9 cellular contexts compared by ENCODE assay signal in genomic region chr2:170155022-170155722, GRCh38. TPM values are rescaled to one million over a fixed set of nuclear protein-coding genes. Genes with fewer than 3 reads are reported as not detected.
A peak's percentile ranks its signal among the peaks of the same experiment; 100 is the strongest.
DNase-seq lines count a peak whose midpoint lies in the region; ATAC-seq and TF ChIP-seq lines count a peak whose summit lies in the region.
"Had no signal": no experiment of that assay in that cellular context is flagged by ENCODE, and none has a peak within 500 bp of the region (broad histone marks: within the 10 kb centered on the region; RNA-seq: fewer than 3 reads in every experiment).

No MANE protein-coding gene starts in this region.

- no peak overlapping the region for H4K5ac ChIP-seq in IMR-90 (ENCODE audit: low read depth, low read length)

- 0 out of 2 replicates have a peak, but pooled peaks cover 2% of the 10 kb centered on the region for H3K9me1 ChIP-seq in IMR-90 (ENCODE audit: insufficient read depth, low read length)

- H3K79me1 ChIP-seq in IMR-90 (ENCODE audit: low read depth in 1 of 2, low read length in 2 of 2) = no peaks in the 10 kb centered on the region

- no peaks in the 10 kb centered on the region for H4K20me1 ChIP-seq in IMR-90 (ENCODE audit: insufficient read depth, low read length)

- H3K4me2 ChIP-seq in IMR-90 (ENCODE audit: low read depth, low read length) = no peak overlapping the region

- H3K4ac ChIP-seq in IMR-90 (ENCODE audit: low read depth, low read length) = no peak overlapping the region

- no TSS peak for BruUV-seq in IMR-90 (replicated peaks; lab: Mats Ljungman, UMichigan)

- H3K9me3 ChIP-seq in right atrium auricular region (no peaks in the 10 kb centered on the region), IMR-90 (ENCODE audit: control insufficient read depth, insufficient read depth, low read length) (no peaks in the 10 kb centered on the region), thoracic aorta (no peaks in the 10 kb centered on the region), right lobe of liver (no peaks in the 10 kb centered on the region)
- H3K9me3 ChIP-seq: SJSA1 had no signal

- intact Hi-C loops in Right ventricle myocardium superior (cut with DNase I) = no loop called here
- intact Hi-C loops in IMR-90 (cut with micrococcal nuclease) = no loop called here
- intact Hi-C loops in right lobe of liver (cut with DNase I) = no loop called here

- no peak for TF ChIP-seq RAD21 in IMR-90 (IDR thresholded peaks at IDR 0.05; ENCODE audit: low read length)

- TF ChIP-seq POLR2A in IMR-90 (IDR thresholded peaks at IDR 0.05; ENCODE audit: low read depth, low read length) = no peak
- TF ChIP-seq POLR2A in right lobe of liver (IDR thresholded peaks at IDR 0.05) = no peak

- H4K8ac ChIP-seq in IMR-90 (ENCODE audit: low read depth in 2 of 2, low read length in 2 of 2) = peak overlapping the region; percentile 33 to 53; a peak in 1 of 4 replicates

- CTCF ChIA-PET in IMR-90 (lab: Yijun Ruan, JAX) = interaction anchor here (0.6 to 1.3 kb wide), 6 partner anchors 10 to 197 kb away, joined by 3 to 8 read pairs (median 4); no protein-coding TSS in a partner anchor

- no peak overlapping the region for H3K27ac ChIP-seq in right atrium auricular region
- H3K27ac ChIP-seq in IMR-90 (ENCODE audit: insufficient read depth, low read length) = no peak overlapping the region
- H3K27ac ChIP-seq in thoracic aorta = no peak overlapping the region
- H3K27ac ChIP-seq in right lobe of liver = no peak overlapping the region
- H3K27ac ChIP-seq: SJSA1 had no signal

- no peaks in the 10 kb centered on the region for H3K27me3 ChIP-seq in right atrium auricular region
- H3K27me3 ChIP-seq in IMR-90 (ENCODE audit: control insufficient read depth, insufficient read depth, low read length) = no peaks in the 10 kb centered on the region
- no peaks in the 10 kb centered on the region for H3K27me3 ChIP-seq in thoracic aorta (replicated peaks; ENCODE audit: insufficient read depth)
- no peaks in the 10 kb centered on the region for H3K27me3 ChIP-seq in right lobe of liver
- H3K27me3 ChIP-seq: SJSA1 had no signal

- H3K4me1 ChIP-seq in right atrium auricular region = peaks cover 0 to 14% of the 10 kb centered on the region in 2 donors
- peaks cover 7% of the 10 kb centered on the region; the same call in 1 of the 2 replicates for H3K4me1 ChIP-seq in IMR-90 (ENCODE audit: control insufficient read depth, insufficient read depth, low read length)
- H3K4me1 ChIP-seq in thoracic aorta (ENCODE audit: control insufficient read depth in 1 of 2, low read depth in 2 of 2) = peaks cover 0 to 9% of the 10 kb centered on the region in 2 donors
- no peaks in the 10 kb centered on the region for H3K4me1 ChIP-seq in right lobe of liver

- in situ Hi-C loops in IMR-90 (cut with MboI; ENCODE audit: low sequenced_read_pairs) = no loop called here

- 60% methylated on average over 5 of the region's 8 CpGs; no CpG with 5 or more reads in 1 of the 2 experiments for WGBS in IMR-90 (ENCODE audit: extremely low coverage in 2 of 2, insufficient read length in 1 of 2), 2 experiments
- WGBS in right lobe of liver (ENCODE audit: insufficient coverage, low coverage, low lambda C conversion rate, missing lambda C conversion rate) = 24% methylated on average over 8 of the region's 8 CpGs

- H3K23ac ChIP-seq in IMR-90 (ENCODE audit: low read depth, low read length) = no peak overlapping the region

- dilution Hi-C loops in IMR-90 (cut with HindIII; ENCODE audit: low sequenced_read_pairs, unreplicated experiment) = no loop called here

- no peak overlapping the region for H2BK5ac ChIP-seq in IMR-90 (ENCODE audit: low read depth, low read length, poor library complexity, severe bottlenecking)

- no peak overlapping the region for H3K18ac ChIP-seq in IMR-90 (ENCODE audit: low read depth, low read length)

- H3K56ac ChIP-seq in IMR-90 (ENCODE audit: extremely low read depth, insufficient read depth, low read length) = no peak overlapping the region

- TF ChIP-seq CTCF in right atrium auricular region (IDR thresholded peaks at IDR 0.05) (no peak), IMR-90 (conservative IDR thresholded peaks at IDR 0.05; ENCODE audit: low read depth, low read length) (no peak), choroid plexus epithelial cell (conservative IDR thresholded peaks at IDR 0.05; ENCODE audit: low read depth, low read length) (peak; percentile 11), thoracic aorta (IDR thresholded peaks at IDR 0.05) (no peak), right lobe of liver (IDR thresholded peaks at IDR 0.05) (no peak)

- no peak overlapping the region for H3K9ac ChIP-seq in IMR-90 (ENCODE audit: low read depth, low read length)

- H3K14ac ChIP-seq in IMR-90 (replicated peaks; ENCODE audit: low read depth, low read length) = no peak overlapping the region

- 0 out of 3 replicates have a peak overlapping the region, but pooled peaks have one; percentile 57 for H2BK15ac ChIP-seq in IMR-90 (ENCODE audit: low read depth, low read length)

- no peak overlapping the region for H2AK9ac ChIP-seq in IMR-90 (replicated peaks; ENCODE audit: low read depth, low read length, poor library complexity)

- H2BK20ac ChIP-seq in IMR-90 (ENCODE audit: low read depth, low read length) = no peak overlapping the region

- DNase-seq in Right ventricle myocardium superior (no peak), right atrium auricular region (ENCODE audit: low spot score) (no peak), IMR-90 (peak; percentile 60), choroid plexus epithelial cell (ENCODE audit: low read depth) (peak; percentile 63), thoracic aorta (ENCODE audit: low spot score) (no peak), right lobe of liver (no peak), SKM-1 (lab: John Stamatoyannopoulos, UW; ENCODE audit: unreplicated experiment) (no peak)

- POLR2A ChIA-PET in IMR-90 (lab: Charles Lee; ENCODE audit: unreplicated experiment) = no interaction called here

- H2AFZ ChIP-seq in IMR-90 (replicated peaks; ENCODE audit: low read length, poor library complexity) = peak overlapping the region; percentile 55

- H3K36me3 ChIP-seq in right atrium auricular region = no peaks in the 10 kb centered on the region
- no peaks in the 10 kb centered on the region for H3K36me3 ChIP-seq in IMR-90 (ENCODE audit: control insufficient read depth, insufficient read depth, low read length)
- H3K36me3 ChIP-seq in thoracic aorta = no peaks in the 10 kb centered on the region
- no peaks in the 10 kb centered on the region for H3K36me3 ChIP-seq in right lobe of liver
- H3K36me3 ChIP-seq: SJSA1 had no signal

- H2AK5ac ChIP-seq in IMR-90 (ENCODE audit: low read depth, low read length) = no peak overlapping the region

- H2BK120ac ChIP-seq in IMR-90 (ENCODE audit: low read depth, low read length) = 0 out of 2 replicates have a peak overlapping the region, but pooled peaks have one; percentile 22

- ATAC-seq in Right ventricle myocardium superior (ENCODE audit: poor library complexity) = peak; percentile 27
- ATAC-seq in IMR-90 (ENCODE audit: low read depth) = peak; percentile 40
- peak; percentile 36 for ATAC-seq in thoracic aorta (ENCODE audit: insufficient number of reproducible peaks, low FRiP score, low read depth)
- ATAC-seq in right lobe of liver = no peak
- no peak for ATAC-seq in HG02588 (IDR thresholded peaks at IDR 0.05; ENCODE audit: unreplicated experiment)

- H3K4me3 ChIP-seq in right atrium auricular region (no peak overlapping the region), IMR-90 (ENCODE audit: insufficient read depth, low read depth, low read length) (no peak overlapping the region), choroid plexus epithelial cell (ENCODE audit: low read depth, low read length) (no peak overlapping the region), thoracic aorta (peak overlapping the region; percentile 12), right lobe of liver (no peak overlapping the region)
- H3K4me3 ChIP-seq: SJSA1 had no signal

- no peak overlapping the region for H4K91ac ChIP-seq in IMR-90 (ENCODE audit: insufficient read depth, low read depth, low read length)

TF ChIP-seq in IMR-90, 13 proteins besides CTCF, POLR2A, EP300 and RAD21:
- TF ChIP-seq BHLHE40 (IDR thresholded peaks at IDR 0.05; ENCODE audit: low read depth, low read length) (no peak), CEBPB (IDR thresholded peaks at IDR 0.05; ENCODE audit: low read depth, low read length) (no peak), RCOR1 (IDR thresholded peaks at IDR 0.05; ENCODE audit: insufficient replicate concordance, low read length) (no peak), NFE2L2 (IDR thresholded peaks at IDR 0.05; ENCODE audit: low read depth, low read length) (no peak), MAFK (IDR thresholded peaks at IDR 0.05; ENCODE audit: low read depth, low read length) (no peak), MXI1 (IDR thresholded peaks at IDR 0.05; ENCODE audit: borderline replicate concordance, low read depth, low read length) (no peak)
- TF ChIP-seq, protein P1, sequence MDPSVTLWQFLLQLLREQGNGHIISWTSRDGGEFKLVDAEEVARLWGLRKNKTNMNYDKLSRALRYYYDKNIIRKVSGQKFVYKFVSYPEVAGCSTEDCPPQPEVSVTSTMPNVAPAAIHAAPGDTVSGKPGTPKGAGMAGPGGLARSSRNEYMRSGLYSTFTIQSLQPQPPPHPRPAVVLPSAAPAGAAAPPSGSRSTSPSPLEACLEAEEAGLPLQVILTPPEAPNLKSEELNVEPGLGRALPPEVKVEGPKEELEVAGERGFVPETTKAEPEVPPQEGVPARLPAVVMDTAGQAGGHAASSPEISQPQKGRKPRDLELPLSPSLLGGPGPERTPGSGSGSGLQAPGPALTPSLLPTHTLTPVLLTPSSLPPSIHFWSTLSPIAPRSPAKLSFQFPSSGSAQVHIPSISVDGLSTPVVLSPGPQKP (IDR thresholded peaks at IDR 0.05; ENCODE audit: borderline replicate concordance, low read depth, low read length) = no peak
TF ChIP-seq in IMR-90: peak in this region for 0.

RNA-seq across cellular contexts. Expression of gene MYO3B, which starts 22.8 kb away (rescaled TPM):
- not detected for total RNA-seq in Right ventricle myocardium superior
- total RNA-seq in right atrium auricular region = not detected
- not detected in 2 replicates for total RNA-seq in IMR-90 (2012; rRNA removed)
- polyA plus RNA-seq in IMR-90 (2012; rRNA removed) = 0.02 TPM in 1 of 2 replicates, not detected in the other
- not detected in 2 replicates for polyA plus RNA-seq in IMR-90 (2012; cell fraction: cytosol; rRNA removed)
- 0.02 TPM in 1 of 2 replicates, not detected in the other for polyA plus RNA-seq in IMR-90 (2012; cell fraction: nucleus; rRNA removed; ENCODE audit: low replicate concordance)
- total RNA-seq in thoracic aorta = not detected
- total RNA-seq in right lobe of liver = under 1 TPM in 2 of 6 experiments, not detected in 4; 0.18 to 0.25 TPM
- total RNA-seq: SJSA1 had no signal

Comparison
In these comparisons a context has a peak if more than half of its experiments do, and no peak if none do; other contexts are left out.
1. ATAC-seq: peak in Right ventricle myocardium superior (single experiment), IMR-90 (single experiment) and thoracic aorta (single experiment); none in right lobe of liver (0 of 4) and HG02588 (single experiment).
2. DNase-seq: peak in IMR-90 (single experiment) and choroid plexus epithelial cell (single experiment); none in Right ventricle myocardium superior (single experiment), right atrium auricular region (single experiment), thoracic aorta (single experiment), right lobe of liver (0 of 3) and SKM-1 (single experiment).